In the genomic region with DNA sequence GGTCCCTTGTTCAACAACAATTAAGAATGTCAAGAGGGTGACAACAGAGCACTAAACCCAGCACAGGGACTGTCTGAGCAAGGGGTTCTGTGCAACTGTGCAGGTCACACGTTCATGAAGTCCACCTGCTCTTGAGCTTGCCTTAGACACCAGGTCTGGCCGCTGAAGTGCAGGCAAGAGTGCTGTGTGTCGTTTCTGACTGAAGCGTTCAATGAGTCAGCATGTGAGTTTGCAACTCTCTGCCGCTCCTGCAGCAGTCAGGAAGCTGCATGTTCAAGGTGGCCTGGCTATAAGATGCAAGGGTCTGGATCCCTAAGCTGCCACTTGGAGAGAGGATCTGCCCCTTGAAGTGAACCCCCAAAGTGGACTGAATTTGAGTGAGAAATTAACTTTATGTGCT, we compare ENCODE assay signal across 15 cellular contexts.
"Had no signal": no experiment of that assay in that cellular context is flagged by ENCODE, and none has a peak within 500 bp of the region (broad histone marks: within the 10 kb centered on the region; RNA-seq: fewer than 3 reads in every experiment).

No MANE protein-coding gene starts in this region.

- H3K4me3 ChIP-seq: ovary, right lobe of liver had no signal

- H3K36me3 ChIP-seq: ovary, right lobe of liver had no signal

- H3K9me3 ChIP-seq: ovary, right lobe of liver had no signal

- FAIRE-seq: frontal cortex had no signal

- H3K27ac ChIP-seq: epithelial cell of prostate, ovary, right lobe of liver had no signal

- DNase-seq: activated CD4-positive, alpha-beta T cell treated with anti-CD3 and anti-CD28 coated beads, Interleukin-2, amount 50 U/mL, for 1 hour; activated naive CD4-positive, alpha-beta T cell; activated naive CD8-positive, alpha-beta T cell treated with anti-CD3 and anti-CD28 coated beads, Interleukin-2, amount 10 ng/mL, durations not matched to agents 7 days and 5 days; anterior cingulate cortex; cerebellar nuclear complex; effector memory CD4-positive, alpha-beta T cell; head of caudate nucleus; midbrain; ovary; right lobe of liver; stimulated activated naive CD8-positive, alpha-beta T cell treated with anti-CD3 and anti-CD28 coated beads, Interleukin-15, Interleukin-2, amounts not matched to agents 100 U/mL and 50 U/mL, for 24 hours; trophoblast cell had no signal

- ATAC-seq: left lobe of liver; right lobe of liver; stimulated activated naive CD8-positive, alpha-beta T cell treated with anti-CD3 and anti-CD28 coated beads, Interleukin-15, Interleukin-2, amounts not matched to agents 100 U/mL and 50 U/mL, for 24 hours had no signal
